17 cellular contexts compared by ENCODE assay signal in the genomic region with DNA sequence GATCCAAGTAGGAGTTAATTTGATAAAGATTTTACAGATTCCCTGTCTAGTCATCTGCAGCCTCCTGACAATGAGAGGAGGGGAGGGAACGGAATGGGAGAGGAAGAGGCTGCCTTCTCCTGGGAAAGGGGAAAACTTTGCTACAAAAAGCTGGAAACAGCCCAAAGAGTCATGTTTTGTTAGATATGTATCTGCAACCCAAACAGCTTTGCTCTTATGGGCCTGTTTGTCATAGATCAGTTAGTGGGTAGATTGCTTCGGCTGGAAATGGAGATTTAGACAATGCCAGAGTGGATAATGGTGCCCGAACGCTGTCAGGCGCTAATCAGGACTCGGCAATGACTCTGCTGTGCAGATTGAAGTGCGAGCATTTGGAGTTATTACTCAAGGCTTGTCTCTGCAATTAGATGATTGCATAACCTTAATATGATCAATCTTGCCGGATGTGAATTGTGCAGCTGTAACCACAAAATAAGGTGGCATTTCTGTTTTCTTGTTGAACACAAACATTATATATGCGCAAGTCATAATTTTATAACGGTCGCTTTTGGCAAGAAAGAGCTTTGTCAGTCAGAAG.
A peak's percentile ranks its signal among the peaks of the same experiment; 100 is the strongest.
DNase-seq lines count a peak whose midpoint lies in the region; ATAC-seq and TF ChIP-seq lines count a peak whose summit lies in the region.
"Had no signal": no experiment of that assay in that cellular context is flagged by ENCODE, and none has a peak within 500 bp of the region (broad histone marks: within the 10 kb centered on the region; RNA-seq: fewer than 3 reads in every experiment).

No MANE protein-coding gene starts in this region.

- peaks cover 0 to 74% (median 17%) of the 10 kb centered on the region in 10 experiments; a peak in 11 of 20 replicates for H3K4me1 ChIP-seq in BLaER1 treated with 17β-estradiol and CSF1 and Interleukin-3, amounts not matched to agents 10 nM and 100 nM
- peaks cover 20% of the 10 kb centered on the region for H3K4me1 ChIP-seq in lower lobe of right lung

- H3K9me3 ChIP-seq in BLaER1 treated with 17β-estradiol and CSF1 and Interleukin-3, amounts not matched to agents 10 nM and 100 nM (replicated peaks in 1 of 11) = no peaks in the 10 kb centered on the region
- no peaks in the 10 kb centered on the region for H3K9me3 ChIP-seq in lower lobe of right lung

- H3K4me3 ChIP-seq in BLaER1 treated with 17β-estradiol and CSF1 and Interleukin-3, amounts not matched to agents 10 nM and 100 nM = no peak overlapping the region
- no peak overlapping the region for H3K4me3 ChIP-seq in lower lobe of right lung
- H3K4me3 ChIP-seq: PC-9 had no signal

- TF ChIP-seq CTCF in lower lobe of right lung (IDR thresholded peaks at IDR 0.05) = no peak
- no peak for TF ChIP-seq CTCF in endothelial cell (IDR thresholded peaks at IDR 0.05; ENCODE audit: unreplicated experiment)

- DNase-seq in MV-4-11 (lab: John Stamatoyannopoulos, UW) (peak; percentile 86), SK-N-DZ (ENCODE audit: low spot score) (peak; percentile 23), lower lobe of right lung (no peak), endothelial cell (ENCODE audit: low spot score) (no peak), NCI-H524 treated with DMSO at 0.1 percent for 48 hours (lab: John Stamatoyannopoulos, UW) (no peak)
- DNase-seq: COR-L47, H7, NCI-H1436 treated with DMSO at 0.1 percent for 48 hours, NCI-H2029 treated with DMSO at 0.1 percent for 48 hours, NCI-H510A treated with DMSO at 0.1 percent for 48 hours, PC-9, T-helper 1 cell had no signal

- intact Hi-C loops in lower lobe of right lung (cut with DNase I) = no loop called here

- no peaks in the 10 kb centered on the region for H3K36me3 ChIP-seq in BLaER1 treated with 17β-estradiol and CSF1 and Interleukin-3, amounts not matched to agents 10 nM and 100 nM
- H3K36me3 ChIP-seq in lower lobe of right lung = no peaks in the 10 kb centered on the region

- H3K4me2 ChIP-seq in BLaER1 treated with 17β-estradiol and CSF1 and Interleukin-3, amounts not matched to agents 10 nM and 100 nM = peak overlapping the region in 6 of 11 experiments; percentile 3 to 53 (median 40); a peak in 11 of 22 replicates
- H3K4me2 ChIP-seq: PC-9 had no signal

- H3K27me3 ChIP-seq in BLaER1 treated with 17β-estradiol and CSF1 and Interleukin-3, amounts not matched to agents 10 nM and 100 nM = no peaks in the 10 kb centered on the region
- H3K27me3 ChIP-seq in lower lobe of right lung (ENCODE audit: low read depth) = no peaks in the 10 kb centered on the region

- H3K9ac ChIP-seq in BLaER1 treated with 17β-estradiol and CSF1 and Interleukin-3, amounts not matched to agents 10 nM and 100 nM = no peak overlapping the region

- H4K20me1 ChIP-seq in BLaER1 treated with 17β-estradiol and CSF1 and Interleukin-3, amounts not matched to agents 10 nM and 100 nM = no peaks in the 10 kb centered on the region

- no peak overlapping the region for H3K27ac Mint-ChIP-seq in endothelial cell (ENCODE audit: unreplicated experiment)
- H3K27ac Mint-ChIP-seq: IgD-negative memory B cell had no signal

- H3K4me3 Mint-ChIP-seq in endothelial cell (ENCODE audit: unreplicated experiment) = no peak overlapping the region
- H3K4me3 Mint-ChIP-seq: IgD-negative memory B cell had no signal

- peaks cover 5% of the 10 kb centered on the region for H3K4me1 Mint-ChIP-seq in endothelial cell (ENCODE audit: unreplicated experiment)

- ATAC-seq in lower lobe of right lung = peak; percentile 39 to 48
- ATAC-seq in GM18867 (IDR thresholded peaks at IDR 0.05; ENCODE audit: unreplicated experiment) = no peak
- ATAC-seq in HG03469 (IDR thresholded peaks at IDR 0.05; ENCODE audit: unreplicated experiment) = no peak

- H3K27me3 Mint-ChIP-seq in endothelial cell (ENCODE audit: unreplicated experiment) = peaks cover 4% of the 10 kb centered on the region
- H3K27me3 Mint-ChIP-seq: IgD-negative memory B cell had no signal

- H3K36me3 Mint-ChIP-seq in endothelial cell (ENCODE audit: low read depth, unreplicated experiment) = no peaks in the 10 kb centered on the region
- H3K36me3 Mint-ChIP-seq: IgD-negative memory B cell had no signal

- 0 out of 22 replicates have a peak overlapping the region, but pooled peaks of 1 of the 11 experiments have one; percentile 22 for H3K27ac ChIP-seq in BLaER1 treated with 17β-estradiol and CSF1 and Interleukin-3, amounts not matched to agents 10 nM and 100 nM
- H3K27ac ChIP-seq in lower lobe of right lung = no peak overlapping the region
- H3K27ac ChIP-seq: C4-2B, PC-9 had no signal

- no peaks in the 10 kb centered on the region for H3K9me3 Mint-ChIP-seq in endothelial cell (ENCODE audit: unreplicated experiment)
- H3K9me3 Mint-ChIP-seq: IgD-negative memory B cell had no signal

Comparison
In these comparisons a context has a peak if more than half of its experiments do, and no peak if none do; other contexts are left out.
1. DNase-seq: peak in MV-4-11 (single experiment) and SK-N-DZ (single experiment); none in lower lobe of right lung (single experiment), endothelial cell (single experiment) and NCI-H524 treated with DMSO at 0.1 percent for 48 hours (single experiment).
2. ATAC-seq: peak in lower lobe of right lung (2 of 2); none in GM18867 (single experiment) and HG03469 (single experiment).